Comparison of ENCODE assay signal across 8 cellular contexts in the genomic region with DNA sequence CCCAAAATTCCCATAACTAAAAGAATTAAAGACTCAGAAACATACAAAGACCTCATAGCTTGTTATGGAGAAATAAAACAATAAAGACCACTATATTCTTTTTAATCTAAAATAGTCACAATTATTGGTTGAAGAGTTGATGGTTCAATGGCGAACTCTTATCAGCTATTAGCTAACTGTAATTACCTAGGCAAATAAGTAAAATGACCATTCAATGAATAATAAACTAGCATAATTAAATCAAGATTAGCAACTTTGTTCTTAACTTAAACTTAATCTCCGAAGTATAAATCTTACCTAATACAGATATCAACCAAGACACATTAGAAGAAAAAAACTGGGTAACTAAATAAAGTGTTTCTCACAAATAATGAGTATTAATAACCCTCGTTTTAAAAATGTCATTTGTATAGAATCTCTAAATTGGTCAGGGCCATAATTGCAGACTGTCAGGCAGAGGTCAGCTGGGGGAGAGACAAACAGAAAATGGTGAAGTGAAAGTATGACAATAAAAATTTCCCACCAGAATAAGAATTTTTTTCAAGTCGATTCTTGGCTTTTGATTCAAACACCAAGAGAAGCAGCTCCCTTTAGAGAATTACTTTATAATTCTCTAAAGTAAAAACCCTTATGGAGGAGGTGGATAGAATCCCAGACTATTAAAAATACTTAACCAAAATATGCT. TPM values are rescaled to one million over a fixed set of nuclear protein-coding genes. Genes with fewer than 3 reads are reported as not detected.
A peak's percentile ranks its signal among the peaks of the same experiment; 100 is the strongest.
DNase-seq lines count a peak whose midpoint lies in the region; ATAC-seq, FAIRE-seq and TF ChIP-seq lines count a peak whose summit lies in the region.

No MANE protein-coding gene starts in this region.

- H3K4me1 ChIP-seq in RWPE2 (ENCODE audit: insufficient read depth, poor library complexity, severe bottlenecking) (peaks cover 23% of the 10 kb centered on the region), skeletal muscle satellite cell (ENCODE audit: control insufficient read depth, insufficient read depth, low read length) (peaks cover 31% of the 10 kb centered on the region)

- no peak for TF ChIP-seq CTCF in GM20000 (IDR thresholded peaks at IDR 0.05; ENCODE audit: extremely low read depth, missing control alignments)
- TF ChIP-seq CTCF in RWPE2 (IDR thresholded peaks at IDR 0.05; ENCODE audit: poor library complexity, severe bottlenecking) = no peak
- TF ChIP-seq CTCF in fibroblast of villous mesenchyme (IDR thresholded peaks at IDR 0.05; ENCODE audit: insufficient read depth, low read depth, low read length) = no peak

- peak overlapping the region; percentile 97 for H3K4me3 ChIP-seq in RWPE2 (ENCODE audit: severe bottlenecking)
- H3K4me3 ChIP-seq in fibroblast of villous mesenchyme (ENCODE audit: low read depth, low read length) = peak overlapping the region; percentile 97
- peak overlapping the region; percentile 77 for H3K4me3 ChIP-seq in skeletal muscle satellite cell (ENCODE audit: low read length)

- H3K36me3 ChIP-seq in RWPE2 (ENCODE audit: low read depth) = peaks cover 55% of the 10 kb centered on the region
- peaks cover 19% of the 10 kb centered on the region for H3K36me3 ChIP-seq in skeletal muscle satellite cell (ENCODE audit: insufficient read depth, low read length)

- H3K27me3 ChIP-seq in RWPE2 (ENCODE audit: insufficient read depth, poor library complexity, severe bottlenecking) = no peaks in the 10 kb centered on the region
- H3K27me3 ChIP-seq in skeletal muscle satellite cell (ENCODE audit: control insufficient read depth, insufficient read depth, low read length) = no peaks in the 10 kb centered on the region

- peak overlapping the region; percentile 82 for H3K27ac ChIP-seq in RWPE2 (ENCODE audit: poor library complexity, severe bottlenecking)

- H3K4me2 ChIP-seq in skeletal muscle satellite cell (ENCODE audit: low read length) = peak overlapping the region; percentile 73

- H3K9ac ChIP-seq in skeletal muscle satellite cell (ENCODE audit: low read depth, low read length) = peak overlapping the region; percentile 82

- DNase-seq in GM20000 (ENCODE audit: low spot score) (peak; percentile 56), RWPE2 (ENCODE audit: low spot score) (no peak), fibroblast of villous mesenchyme (ENCODE audit: low read depth) (no peak), HTR-8/SVneo (ENCODE audit: insufficient read length, low spot score) (no peak), DMS153 (lab: John Stamatoyannopoulos, UW) (no peak), H54 (ENCODE audit: insufficient read length, low spot score) (no peak)

- no peak for FAIRE-seq in HTR-8/SVneo (lab: Jason Lieb, UNC)
- no peak for FAIRE-seq in H54 (lab: Jason Lieb, UNC)

- ATAC-seq in RWPE2 (ENCODE audit: low read depth) = no peak
- no peak for ATAC-seq in GM19395 (IDR thresholded peaks at IDR 0.05; ENCODE audit: unreplicated experiment)

- H3K9me3 ChIP-seq in RWPE2 (ENCODE audit: severe bottlenecking) = no peaks in the 10 kb centered on the region
- H3K9me3 ChIP-seq in skeletal muscle satellite cell (replicated peaks; ENCODE audit: low read length) = no peaks in the 10 kb centered on the region

- no peak for TF ChIP-seq POLR2A in H54 (IDR thresholded peaks at IDR 0.05; ENCODE audit: low read depth, low read length)

RNA-seq across cellular contexts. Expression of gene FKBP5, which starts 1.7 kb away (rescaled TPM):
- 1.3 and 3.2 TPM in 2 replicates for total RNA-seq in fibroblast of villous mesenchyme
- total RNA-seq in skeletal muscle satellite cell (2012; rRNA removed) = 45.9 and 52.2 TPM in 2 replicates

RNA-seq across cellular contexts. Expression of gene ARMC12, which starts 49.8 kb away (rescaled TPM):
- total RNA-seq in fibroblast of villous mesenchyme = 0.43 TPM in 1 of 2 replicates, not detected in the other
- 0.25 and 0.66 TPM in 2 replicates for total RNA-seq in skeletal muscle satellite cell (2012; rRNA removed)
